ENCODE assay signal across 27 cellular contexts in the genomic region with DNA sequence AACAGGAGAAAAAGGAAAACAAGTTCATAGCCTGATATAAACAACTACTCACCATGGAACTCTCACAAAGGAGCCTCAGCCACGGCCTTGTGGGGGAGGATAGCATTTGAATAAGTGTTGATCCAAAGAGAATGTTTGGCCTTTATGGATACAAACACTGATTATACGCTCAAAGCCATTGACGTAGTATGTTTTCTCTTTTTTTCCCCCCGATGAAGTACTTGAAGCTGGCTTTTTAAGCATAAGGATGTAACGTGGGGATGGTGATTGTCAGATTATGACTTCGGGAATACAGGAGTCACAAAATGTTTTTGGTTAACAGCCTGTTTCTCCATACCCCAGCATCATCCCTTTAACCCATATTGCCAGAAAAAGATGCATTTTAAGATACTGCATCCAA.
"Had no signal": no experiment of that assay in that cellular context is flagged by ENCODE, and none has a peak within 500 bp of the region (broad histone marks: within the 10 kb centered on the region; RNA-seq: fewer than 3 reads in every experiment).

No MANE protein-coding gene starts in this region.

- H3K27me3 ChIP-seq: adrenal gland, ascending aorta, heart right ventricle, left lung, neutrophil, sigmoid colon, stomach, transverse colon had no signal

- H3K27ac ChIP-seq: adrenal gland, ascending aorta, left lung, neutrophil, sigmoid colon, VCaP had no signal

- H3K36me3 Mint-ChIP-seq: activated naive CD8-positive, alpha-beta T cell treated with anti-CD3 and anti-CD28 coated beads for 36 hours; stimulated activated naive B cell treated with anti-CD40 and anti-IgM and Interleukin-4, amounts not matched to agents 10 μg/mL and 1 μg/mL and 100 μg/mL, for 72 hours had no signal

- DNase-seq: activated CD4-positive, alpha-beta T cell treated with anti-CD3 and anti-CD28 coated beads for 4 hours; activated CD4-positive, alpha-beta T cell treated with anti-CD3 and anti-CD28 coated beads, Interleukin-2, amount 50 U/mL, for 4 hours; activated effector memory CD4-positive, alpha-beta T cell treated with anti-CD3 and anti-CD28 coated beads, Interleukin-2, amount 50 U/mL, for 16 hours; activated naive CD4-positive, alpha-beta T cell treated with anti-CD3 and anti-CD28 coated beads for 36 hours; activated naive CD8-positive, alpha-beta T cell treated with anti-CD3 and anti-CD28 coated beads for 36 hours; activated T-cell treated with anti-CD3 and anti-CD28 coated beads for 4 hours; adrenal gland; central memory CD4-positive, alpha-beta T cell; endodermal cell; foreskin fibroblast; heart right ventricle; left lung; nephron progenitor cell; sigmoid colon; small intestine; stimulated activated CD4-positive, alpha-beta T cell treated with anti-CD3 and anti-CD28 coated beads, Interleukin-1b, Interleukin-23, amount 100 ng/mL, for 48 hours; stimulated activated CD4-positive, alpha-beta T cell treated with anti-CD3 and anti-CD28 coated beads, Interleukin-4, amount 100 ng/mL, for 4 hours; stimulated activated CD8-positive, alpha-beta memory T cell treated with anti-CD3 and anti-CD28 coated beads, Interleukin-4, amount 100 ng/mL, for 48 hours; stimulated activated naive B cell treated with anti-CD40 and anti-IgM and Interleukin-4, amounts not matched to agents 10 μg/mL and 1 μg/mL and 100 μg/mL, for 72 hours; stomach; T-helper 9 cell; transverse colon had no signal

- H3K4me1 Mint-ChIP-seq: activated naive CD8-positive, alpha-beta T cell treated with anti-CD3 and anti-CD28 coated beads for 36 hours; stimulated activated naive B cell treated with anti-CD40 and anti-IgM and Interleukin-4, amounts not matched to agents 10 μg/mL and 1 μg/mL and 100 μg/mL, for 72 hours had no signal

- H3K9me3 Mint-ChIP-seq: activated naive CD4-positive, alpha-beta T cell treated with anti-CD3 and anti-CD28 coated beads for 36 hours; activated naive CD8-positive, alpha-beta T cell treated with anti-CD3 and anti-CD28 coated beads for 36 hours had no signal

- ATAC-seq: stimulated activated naive B cell treated with anti-CD40 and anti-IgM and Interleukin-4, amounts not matched to agents 10 μg/mL and 1 μg/mL and 100 μg/mL, for 72 hours had no signal

- H3K27me3 Mint-ChIP-seq: brain had no signal

- H3K4me3 ChIP-seq: adrenal gland, ascending aorta, heart right ventricle, left lung, sigmoid colon, stomach, transverse colon had no signal

- H3K27ac Mint-ChIP-seq: activated naive CD4-positive, alpha-beta T cell treated with anti-CD3 and anti-CD28 coated beads for 36 hours; activated naive CD8-positive, alpha-beta T cell treated with anti-CD3 and anti-CD28 coated beads for 36 hours; endodermal cell; nephron progenitor cell; progenitor cell of endocrine pancreas; stimulated activated naive B cell treated with anti-CD40 and anti-IgM and Interleukin-4, amounts not matched to agents 10 μg/mL and 1 μg/mL and 100 μg/mL, for 72 hours had no signal

- H3K4me1 ChIP-seq: adrenal gland, left lung, stomach, transverse colon had no signal

- H3K4me3 Mint-ChIP-seq: activated naive CD4-positive, alpha-beta T cell treated with anti-CD3 and anti-CD28 coated beads for 36 hours; activated naive CD8-positive, alpha-beta T cell treated with anti-CD3 and anti-CD28 coated beads for 36 hours; brain; endodermal cell; nephron progenitor cell; stimulated activated naive B cell treated with anti-CD40 and anti-IgM and Interleukin-4, amounts not matched to agents 10 μg/mL and 1 μg/mL and 100 μg/mL, for 72 hours had no signal

- H3K36me3 ChIP-seq: adrenal gland, ascending aorta, left lung, neutrophil, sigmoid colon, stomach, transverse colon had no signal

- H3K9me3 ChIP-seq: adrenal gland, ascending aorta, left lung, neutrophil, sigmoid colon, transverse colon had no signal
